ENCODE assay signal across 8 cellular contexts in genomic region chr10:45373783-45374450, GRCh38. TPM values are rescaled to one million over a fixed set of nuclear protein-coding genes. Genes with fewer than 3 reads are reported as not detected.
A peak's percentile ranks its signal among the peaks of the same experiment; 100 is the strongest.
DNase-seq lines count a peak whose midpoint lies in the region; ATAC-seq and TF ChIP-seq lines count a peak whose summit lies in the region.

ALOX5 (plus strand) TSS chr10:45374216; CDS start chr10:45374280, 64 bp downstream.

- no peaks in the 10 kb centered on the region for H4K20me1 ChIP-seq in SK-N-SH (ENCODE audit: insufficient read depth)

- H2AFZ ChIP-seq in SK-N-SH (ENCODE audit: low read depth) = no peak within 1 kb of the TSS

- H3K79me2 ChIP-seq in SK-N-SH (ENCODE audit: insufficient read depth) = no peaks in the 10 kb centered on the region

- no peak within 1 kb of the TSS for H3K27ac Mint-ChIP-seq in central memory CD8-positive, alpha-beta T cell (ENCODE audit: low read depth)

- TF ChIP-seq CTCF in SK-N-SH (IDR thresholded peaks at IDR 0.05) (no peak), lower leg skin (IDR thresholded peaks at IDR 0.05) (no peak), suprapubic skin (IDR thresholded peaks at IDR 0.05) (no peak)

- WGBS in SK-N-SH (ENCODE audit: low lambda C conversion rate) = 3% methylated on average over 33 of the region's 60 CpGs
- 0 to 1% methylated on average over 21 to 36 of the region's 60 CpGs for WGBS in lower leg skin, 2 donors
- WGBS in suprapubic skin = 0% methylated on average over 10 of the region's 60 CpGs

- H3F3A ChIP-seq in SK-N-SH (replicated peaks; ENCODE audit: insufficient read depth) = no peaks in the 10 kb centered on the region

- DNase-seq in SK-N-SH = peak; percentile 66
- no peak for DNase-seq in central memory CD8-positive, alpha-beta T cell (ENCODE audit: low spot score in 2 of 2)
- DNase-seq in lower leg skin (ENCODE audit: low spot score in 2 of 2) = no peak
- peak in 1 of 2 donors; percentile 61 for DNase-seq in suprapubic skin (ENCODE audit: low spot score in 2 of 2)
- DNase-seq in dermis blood vessel endothelial cell = no peak

- TF ChIP-seq EP300 in SK-N-SH (IDR thresholded peaks at IDR 0.05; ENCODE audit: borderline replicate concordance in 1 of 2, low read depth in 1 of 2, low read length in 1 of 2) (no peak), suprapubic skin (IDR thresholded peaks at IDR 0.05) (no peak)

- H3K9me3 Mint-ChIP-seq in central memory CD8-positive, alpha-beta T cell = no peaks in the 10 kb centered on the region

- TF ChIP-seq RAD21 in SK-N-SH (IDR thresholded peaks at IDR 0.05; ENCODE audit: low read length) = no peak

- H3K9me3 ChIP-seq in HUES48 (ENCODE audit: control insufficient read depth, insufficient read depth, low read length) (no peaks in the 10 kb centered on the region), SK-N-SH (no peaks in the 10 kb centered on the region), suprapubic skin (no peaks in the 10 kb centered on the region)

- peaks cover 77% of the 10 kb centered on the region for H3K27me3 Mint-ChIP-seq in central memory CD8-positive, alpha-beta T cell

- no peaks in the 10 kb centered on the region for H3K9me2 ChIP-seq in SK-N-SH

- H3K4me1 ChIP-seq in HUES48 (ENCODE audit: control insufficient read depth, insufficient read depth, low read length) = peaks cover 7% of the 10 kb centered on the region; the same call in 1 of the 2 replicates
- peaks cover 0 to 2% of the 10 kb centered on the region in 2 experiments; a peak in 1 of 4 replicates for H3K4me1 ChIP-seq in SK-N-SH (ENCODE audit: control insufficient read depth in 1 of 2, insufficient read depth in 2 of 2, low read depth in 1 of 2, low read length in 1 of 2)
- peaks cover 21% of the 10 kb centered on the region for H3K4me1 ChIP-seq in suprapubic skin

- peaks cover 17% of the 10 kb centered on the region for H3K4me1 Mint-ChIP-seq in central memory CD8-positive, alpha-beta T cell

- peak; percentile 45 for ATAC-seq in GM21423 (IDR thresholded peaks at IDR 0.05; ENCODE audit: unreplicated experiment)
- ATAC-seq in central memory CD8-positive, alpha-beta T cell (replicated peaks; ENCODE audit: extremely low read depth, poor library complexity, severe bottlenecking) = peak; percentile 26

- H3K9ac ChIP-seq in HUES48 (ENCODE audit: low read depth, low read length) (no peak within 1 kb of the TSS), SK-N-SH (no peak within 1 kb of the TSS)

- TF ChIP-seq POLR2A in lower leg skin (IDR thresholded peaks at IDR 0.05) = no peak
- TF ChIP-seq POLR2A in suprapubic skin (IDR thresholded peaks at IDR 0.05) = no peak

- H3K36me3 Mint-ChIP-seq in central memory CD8-positive, alpha-beta T cell (ENCODE audit: insufficient read depth) = no peaks in the 10 kb centered on the region

- no peaks in the 10 kb centered on the region for H3K36me3 ChIP-seq in HUES48 (ENCODE audit: control insufficient read depth, insufficient read depth, low read length)
- H3K36me3 ChIP-seq in SK-N-SH (replicated peaks in 1 of 2; ENCODE audit: control insufficient read depth in 1 of 2, insufficient read depth in 2 of 2, low read length in 1 of 2) = no peaks in the 10 kb centered on the region
- no peaks in the 10 kb centered on the region for H3K36me3 ChIP-seq in suprapubic skin

- intact Hi-C loops in lower leg skin (cut with DNase I; ENCODE audit: low total_unique reads) = no loop called here

- peak within 1 kb of the TSS; percentile 79 for H3K4me3 Mint-ChIP-seq in central memory CD8-positive, alpha-beta T cell

- CTCF ChIA-PET in SK-N-SH (lab: Yijun Ruan, JAX) = no interaction called here

- peak within 1 kb of the TSS; percentile 44 for H3K4me2 ChIP-seq in SK-N-SH

- no peak within 1 kb of the TSS for H3K27ac ChIP-seq in HUES48 (ENCODE audit: low read depth, low read length)
- no peak within 1 kb of the TSS for H3K27ac ChIP-seq in SK-N-SH (ENCODE audit: low read depth in 2 of 2, low read length in 1 of 2)
- H3K27ac ChIP-seq in suprapubic skin = peak within 1 kb of the TSS; percentile 32

- POLR2A ChIA-PET in SK-N-SH (lab: Yijun Ruan, JAX) = no interaction called here

- H3K4me3 ChIP-seq in GM08714 (ENCODE audit: low read length) = peak within 1 kb of the TSS; percentile 66; the same call in 1 of the 2 replicates
- peak within 1 kb of the TSS; percentile 68 for H3K4me3 ChIP-seq in HUES48 (ENCODE audit: low read depth, low read length)
- H3K4me3 ChIP-seq in SK-N-SH (ENCODE audit: low read depth in 2 of 2, low read length in 1 of 2) = peak within 1 kb of the TSS in 1 of 2 experiments; percentile 9; a peak in 1 of 4 replicates
- H3K4me3 ChIP-seq in lower leg skin (ENCODE audit: low read depth, poor library complexity, severe bottlenecking) = peak within 1 kb of the TSS; percentile 14
- peak within 1 kb of the TSS; percentile 48 for H3K4me3 ChIP-seq in suprapubic skin

- H3K27me3 ChIP-seq in HUES48 (ENCODE audit: control insufficient read depth, insufficient read depth, low read length) (peaks cover 61% of the 10 kb centered on the region), SK-N-SH (ENCODE audit: insufficient read depth) (peaks cover 58% of the 10 kb centered on the region), suprapubic skin (peaks cover 42% of the 10 kb centered on the region)

TF ChIP-seq in SK-N-SH, 30 proteins besides CTCF, POLR2A, EP300 and RAD21:
- no peak for TF ChIP-seq GABPA (IDR thresholded peaks at IDR 0.05; ENCODE audit: low read depth)

RNA-seq across cellular contexts. Expression of gene ALOX5, which starts in this region (rescaled TPM):
- not detected in 2 replicates for polyA plus RNA-seq in SK-N-SH (2012; rRNA removed)
- not detected in 2 replicates for polyA plus RNA-seq in SK-N-SH (2012; cell fraction: cytosol; rRNA removed)
- polyA plus RNA-seq in SK-N-SH (2012; cell fraction: nucleus; rRNA removed) = not detected in 2 replicates
- 10 to 100 TPM in 3 of 4 donors, 1 to 10 TPM in 1; 7.4 to 16.0 (median 11.9) TPM for total RNA-seq in lower leg skin
- 10 to 100 TPM; 12.3 to 46.1 (median 14.7) TPM for total RNA-seq in suprapubic skin
- 0.34 and 0.60 TPM in 2 replicates for total RNA-seq in dermis blood vessel endothelial cell

Comparison
In these comparisons a context has a peak if more than half of its experiments do, and no peak if none do; other contexts are left out.
1. Peak in DNase-seq and H3K4me2 ChIP-seq in SK-N-SH; RNA of the gene not detected or under 1 TPM.